13 cellular contexts compared by ENCODE assay signal in genomic region chr4:25903905-25904747, GRCh38. TPM values are rescaled to one million over a fixed set of nuclear protein-coding genes. Genes with fewer than 3 reads are reported as not detected.
DNase-seq lines count a peak whose midpoint lies in the region; ATAC-seq, FAIRE-seq and TF ChIP-seq lines count a peak whose summit lies in the region.
"Had no signal": no experiment of that assay in that cellular context is flagged by ENCODE, and none has a peak within 500 bp of the region (broad histone marks: within the 10 kb centered on the region; RNA-seq: fewer than 3 reads in every experiment).

No MANE protein-coding gene starts in this region.

- CTCF ChIA-PET in HEK293 (lab: Yijun Ruan, JAX), result interaction anchor here (0.7 kb wide), 1 partner anchor 49 kb away, joined by 3 read pairs; no protein-coding TSS in a partner anchor

- H3K4me1 ChIP-seq in HEK293 (ENCODE audit: control insufficient read depth, insufficient read depth, low read length) (no peaks in the 10 kb centered on the region), SJCRH30 (peaks cover 31% of the 10 kb centered on the region)
- H3K4me1 ChIP-seq: neural progenitor cell had no signal

- H3K9me3 ChIP-seq in HEK293 (ENCODE audit: control insufficient read depth, insufficient read depth, low read depth, low read length), result no peaks in the 10 kb centered on the region
- H3K9me3 ChIP-seq in SJCRH30 (replicated peaks), result no peaks in the 10 kb centered on the region; the same call in 1 of the 2 replicates

- TF ChIP-seq CTCF in HEK293 (tag by site-specific recombination; IDR thresholded peaks at IDR 0.05), result no peak

- H3K36me3 ChIP-seq in HEK293 (ENCODE audit: control insufficient read depth in 2 of 2, insufficient read depth in 1 of 2, low read length in 2 of 2) (no peaks in the 10 kb centered on the region), SJCRH30 (no peaks in the 10 kb centered on the region)
- H3K36me3 ChIP-seq: neural progenitor cell had no signal

- FAIRE-seq in urothelium cell line (lab: Jason Lieb, UNC), result no peak
- FAIRE-seq: RCC 7860 had no signal

- H3K27ac ChIP-seq in HEK293 (ENCODE audit: extremely low read depth, low read depth, low read length) (no peak overlapping the region), SJCRH30 (no peak overlapping the region)
- H3K27ac ChIP-seq: 22Rv1, foreskin keratinocyte, neural progenitor cell had no signal

- peak; percentile 49 for ATAC-seq in sciatic nerve
- ATAC-seq: foreskin keratinocyte had no signal

- POLR2A ChIA-PET in HEK293 (lab: Yijun Ruan, JAX), result no interaction called here

- no peak overlapping the region for H3K4me3 ChIP-seq in HEK293 (ENCODE audit: low read depth, low read length)
- no peak overlapping the region for H3K4me3 ChIP-seq in SJCRH30
- H3K4me3 ChIP-seq: neural progenitor cell had no signal

- intact Hi-C loops in sciatic nerve (cut with DNase I) (no loop called here), posterior vena cava (cut with DNase I) (no loop called here)

- DNase-seq in DMS 273 (lab: John Stamatoyannopoulos, UW; ENCODE audit: unreplicated experiment) (peak; percentile 10), DMS 273 treated with DMSO at 0.1 percent for 48 hours (lab: John Stamatoyannopoulos, UW) (no peak), NCI-H226 (peak; percentile 17), sciatic nerve (ENCODE audit: low spot score) (no peak), SJCRH30 (no peak), urothelium cell line (ENCODE audit: low spot score) (no peak), posterior vena cava (ENCODE audit: low spot score) (no peak)
- DNase-seq: NCI-H2081 had no signal

- H3K27me3 ChIP-seq in SJCRH30, result no peaks in the 10 kb centered on the region
- H3K27me3 ChIP-seq: foreskin keratinocyte, neural progenitor cell had no signal

TF ChIP-seq in HEK293, 187 proteins besides CTCF, POLR2A, EP300 and RAD21:
- no peak for TF ChIP-seq ZBTB10 (tag by site-specific recombination; IDR thresholded peaks at IDR 0.05)
- no peak for TF ChIP-seq ZNF629 (tag by site-specific recombination; IDR thresholded peaks at IDR 0.05)
- peak; percentile 24; the same call in 1 of the 2 replicates for TF ChIP-seq ZFHX2 (tag by site-specific recombination; conservative IDR thresholded peaks at IDR 0.05)
- TF ChIP-seq ZNF600 (tag by site-specific recombination; IDR thresholded peaks at IDR 0.05), result no peak
- no peak for TF ChIP-seq ZNF791 (tag by site-specific recombination; IDR thresholded peaks at IDR 0.05)
- TF ChIP-seq REPIN1 (tag by site-specific recombination; IDR thresholded peaks at IDR 0.05; ENCODE audit: low read depth), result no peak
- TF ChIP-seq ZNF623 (tag by site-specific recombination; IDR thresholded peaks at IDR 0.05), result no peak
- 0 out of 2 replicates have a peak, but pooled peaks have one; percentile 25 for TF ChIP-seq FEZF1 (tag by site-specific recombination; IDR thresholded peaks at IDR 0.05)
TF ChIP-seq in HEK293: peak in this region for 2.

RNA-seq across cellular contexts. Expression of gene SMIM20, which starts 9.9 kb away (rescaled TPM):
- total RNA-seq in sciatic nerve (22.7 TPM), posterior vena cava (10 to 100 TPM; 19.5 to 22.8 TPM)
- 40.6 and 49.1 TPM in 2 replicates for total RNA-seq in SJCRH30 (2014; rRNA removed; shearing (Covaris generic))

RNA-seq across cellular contexts. Expression of gene SEL1L3, which starts 41.3 kb away (rescaled TPM):
- total RNA-seq in sciatic nerve (17.1 TPM), posterior vena cava (1 to 10 TPM; 9.5 to 9.7 TPM)
- 37.6 and 52.3 TPM in 2 replicates for total RNA-seq in SJCRH30 (2014; rRNA removed; shearing (Covaris generic))

Comparison
In these comparisons a context has a peak if more than half of its experiments do, and no peak if none do; other contexts are left out.
1. DNase-seq: peak in DMS 273 (single experiment) and NCI-H226 (single experiment); none in DMS 273 treated with DMSO at 0.1 percent for 48 hours (single experiment), sciatic nerve (single experiment), SJCRH30 (0 of 2), urothelium cell line (single experiment) and posterior vena cava (single experiment).